ENCODE assay signal across 1 cellular context in the genomic region with DNA sequence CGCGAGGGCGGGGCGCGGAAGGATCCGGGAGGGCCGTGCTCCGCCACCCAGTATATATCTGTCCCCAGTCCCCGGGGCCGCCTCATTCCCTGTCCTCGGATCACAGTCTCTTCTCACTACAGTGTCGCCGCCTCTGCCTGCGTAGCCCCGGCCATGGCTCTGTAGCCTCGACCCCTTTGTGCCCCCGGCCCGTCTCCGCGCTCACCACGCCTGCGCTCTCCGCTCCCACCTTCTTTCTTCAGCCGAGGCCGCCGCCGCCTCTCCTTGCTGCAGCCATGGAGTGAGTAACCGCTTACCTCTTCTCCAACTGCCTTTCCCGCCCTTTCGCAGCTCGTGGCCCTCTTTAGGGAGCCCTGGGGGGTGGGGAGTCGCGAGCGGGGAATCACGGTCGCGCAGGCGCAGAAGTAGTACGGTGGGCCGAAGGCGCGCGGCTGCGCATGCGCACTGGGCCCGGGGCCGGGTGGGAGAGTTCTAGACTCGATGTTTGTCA.
TF ChIP-seq lines count a peak whose summit lies in the region.

TSS of gene ATF5 (plus strand) at position 85 of the 490 bp plus-strand sequence. CDS start 1,646 bp downstream, outside the sequence.
TSS of gene NUP62 (minus strand) at position 384 of the 490 bp plus-strand sequence. CDS start 19,697 bp downstream, outside the sequence.

TF ChIP-seq in HepG2, 621 proteins besides CTCF, POLR2A, EP300 and RAD21 (continues in another document):
- no peak for TF ChIP-seq FOXP1 (IDR thresholded peaks at IDR 0.05)
- no peak; the same call in 1 of the 2 replicates for TF ChIP-seq FOXP1 (CRISPR knock-in tag; IDR thresholded peaks at IDR 0.05)
- peak; percentile 80; the same call in 1 of the 2 replicates for TF ChIP-seq NAIF1 (CRISPR knock-in tag; IDR thresholded peaks at IDR 0.05; ENCODE audit: borderline replicate concordance)
- TF ChIP-seq ZNF33B (CRISPR knock-in tag; IDR thresholded peaks at IDR 0.05), result peak; percentile 84; the same call in 1 of the 2 replicates
- TF ChIP-seq ARID5B (CRISPR knock-in tag; IDR thresholded peaks at IDR 0.05), result no peak
- TF ChIP-seq, protein P1, sequence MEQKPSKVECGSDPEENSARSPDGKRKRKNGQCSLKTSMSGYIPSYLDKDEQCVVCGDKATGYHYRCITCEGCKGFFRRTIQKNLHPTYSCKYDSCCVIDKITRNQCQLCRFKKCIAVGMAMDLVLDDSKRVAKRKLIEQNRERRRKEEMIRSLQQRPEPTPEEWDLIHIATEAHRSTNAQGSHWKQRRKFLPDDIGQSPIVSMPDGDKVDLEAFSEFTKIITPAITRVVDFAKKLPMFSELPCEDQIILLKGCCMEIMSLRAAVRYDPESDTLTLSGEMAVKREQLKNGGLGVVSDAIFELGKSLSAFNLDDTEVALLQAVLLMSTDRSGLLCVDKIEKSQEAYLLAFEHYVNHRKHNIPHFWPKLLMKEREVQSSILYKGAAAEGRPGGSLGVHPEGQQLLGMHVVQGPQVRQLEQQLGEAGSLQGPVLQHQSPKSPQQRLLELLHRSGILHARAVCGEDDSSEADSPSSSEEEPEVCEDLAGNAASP (CRISPR knock-in tag; IDR thresholded peaks at IDR 0.05; ENCODE audit: borderline replicate concordance), result peak; percentile 54; the same call in 1 of the 2 replicates
- TF ChIP-seq RBM39 (IDR thresholded peaks at IDR 0.05; ENCODE audit: low read depth, low read length, poor library complexity, severe bottlenecking), result peak; percentile 96
- no peak for TF ChIP-seq ZNF282 (IDR thresholded peaks at IDR 0.05; ENCODE audit: partially characterized antibody)
- peak; percentile 51 for TF ChIP-seq ZNF263 (CRISPR knock-in tag; IDR thresholded peaks at IDR 0.05)
- TF ChIP-seq, protein P2, sequence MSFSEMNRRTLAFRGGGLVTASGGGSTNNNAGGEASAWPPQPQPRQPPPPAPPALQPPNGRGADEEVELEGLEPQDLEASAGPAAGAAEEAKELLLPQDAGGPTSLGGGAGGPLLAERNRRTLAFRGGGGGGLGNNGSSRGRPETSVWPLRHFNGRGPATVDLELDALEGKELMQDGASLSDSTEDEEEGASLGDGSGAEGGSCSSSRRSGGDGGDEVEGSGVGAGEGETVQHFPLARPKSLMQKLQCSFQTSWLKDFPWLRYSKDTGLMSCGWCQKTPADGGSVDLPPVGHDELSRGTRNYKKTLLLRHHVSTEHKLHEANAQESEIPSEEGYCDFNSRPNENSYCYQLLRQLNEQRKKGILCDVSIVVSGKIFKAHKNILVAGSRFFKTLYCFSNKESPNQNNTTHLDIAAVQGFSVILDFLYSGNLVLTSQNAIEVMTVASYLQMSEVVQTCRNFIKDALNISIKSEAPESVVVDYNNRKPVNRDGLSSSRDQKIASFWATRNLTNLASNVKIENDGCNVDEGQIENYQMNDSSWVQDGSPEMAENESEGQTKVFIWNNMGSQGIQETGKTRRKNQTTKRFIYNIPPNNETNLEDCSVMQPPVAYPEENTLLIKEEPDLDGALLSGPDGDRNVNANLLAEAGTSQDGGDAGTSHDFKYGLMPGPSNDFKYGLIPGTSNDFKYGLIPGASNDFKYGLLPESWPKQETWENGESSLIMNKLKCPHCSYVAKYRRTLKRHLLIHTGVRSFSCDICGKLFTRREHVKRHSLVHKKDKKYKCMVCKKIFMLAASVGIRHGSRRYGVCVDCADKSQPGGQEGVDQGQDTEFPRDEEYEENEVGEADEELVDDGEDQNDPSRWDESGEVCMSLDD (CRISPR knock-in tag; IDR thresholded peaks at IDR 0.05; ENCODE audit: borderline replicate concordance), result no peak
- TF ChIP-seq, protein P3, sequence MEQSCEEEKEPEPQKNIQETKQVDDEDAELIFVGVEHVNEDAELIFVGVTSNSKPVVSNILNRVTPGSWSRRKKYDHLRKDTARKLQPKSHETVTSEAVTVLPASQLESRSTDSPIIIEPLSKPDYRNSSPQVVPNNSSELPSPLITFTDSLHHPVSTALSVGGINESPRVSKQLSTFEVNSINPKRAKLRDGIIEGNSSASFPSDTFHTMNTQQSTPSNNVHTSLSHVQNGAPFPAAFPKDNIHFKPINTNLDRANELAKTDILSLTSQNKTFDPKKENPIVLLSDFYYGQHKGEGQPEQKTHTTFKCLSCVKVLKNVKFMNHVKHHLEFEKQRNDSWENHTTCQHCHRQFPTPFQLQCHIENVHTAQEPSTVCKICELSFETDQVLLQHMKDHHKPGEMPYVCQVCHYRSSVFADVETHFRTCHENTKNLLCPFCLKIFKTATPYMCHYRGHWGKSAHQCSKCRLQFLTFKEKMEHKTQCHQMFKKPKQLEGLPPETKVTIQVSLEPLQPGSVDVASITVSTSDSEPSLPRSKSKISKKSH (CRISPR knock-in tag; IDR thresholded peaks at IDR 0.05; ENCODE audit: borderline replicate concordance), result peak; percentile 16; the same call in 1 of the 2 replicates
- TF ChIP-seq, protein P4, sequence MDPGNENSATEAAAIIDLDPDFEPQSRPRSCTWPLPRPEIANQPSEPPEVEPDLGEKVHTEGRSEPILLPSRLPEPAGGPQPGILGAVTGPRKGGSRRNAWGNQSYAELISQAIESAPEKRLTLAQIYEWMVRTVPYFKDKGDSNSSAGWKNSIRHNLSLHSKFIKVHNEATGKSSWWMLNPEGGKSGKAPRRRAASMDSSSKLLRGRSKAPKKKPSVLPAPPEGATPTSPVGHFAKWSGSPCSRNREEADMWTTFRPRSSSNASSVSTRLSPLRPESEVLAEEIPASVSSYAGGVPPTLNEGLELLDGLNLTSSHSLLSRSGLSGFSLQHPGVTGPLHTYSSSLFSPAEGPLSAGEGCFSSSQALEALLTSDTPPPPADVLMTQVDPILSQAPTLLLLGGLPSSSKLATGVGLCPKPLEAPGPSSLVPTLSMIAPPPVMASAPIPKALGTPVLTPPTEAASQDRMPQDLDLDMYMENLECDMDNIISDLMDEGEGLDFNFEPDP (CRISPR knock-in tag; conservative IDR thresholded peaks at IDR 0.05), result no peak
- TF ChIP-seq NRL (CRISPR knock-in tag; IDR thresholded peaks at IDR 0.05; ENCODE audit: borderline replicate concordance), result peak; percentile 77; the same call in 1 of the 2 replicates
- TF ChIP-seq TOE1 (CRISPR knock-in tag; IDR thresholded peaks at IDR 0.05), result no peak
- TF ChIP-seq, protein P5, sequence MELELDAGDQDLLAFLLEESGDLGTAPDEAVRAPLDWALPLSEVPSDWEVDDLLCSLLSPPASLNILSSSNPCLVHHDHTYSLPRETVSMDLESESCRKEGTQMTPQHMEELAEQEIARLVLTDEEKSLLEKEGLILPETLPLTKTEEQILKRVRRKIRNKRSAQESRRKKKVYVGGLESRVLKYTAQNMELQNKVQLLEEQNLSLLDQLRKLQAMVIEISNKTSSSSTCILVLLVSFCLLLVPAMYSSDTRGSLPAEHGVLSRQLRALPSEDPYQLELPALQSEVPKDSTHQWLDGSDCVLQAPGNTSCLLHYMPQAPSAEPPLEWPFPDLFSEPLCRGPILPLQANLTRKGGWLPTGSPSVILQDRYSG (CRISPR knock-in tag; IDR thresholded peaks at IDR 0.05), result peak; percentile 92
- peak; percentile 74; the same call in 1 of the 2 replicates for TF ChIP-seq ZNF343 (CRISPR knock-in tag; IDR thresholded peaks at IDR 0.05)
- TF ChIP-seq CCAR2 (optimal IDR thresholded peaks at IDR 0.05; ENCODE audit: low read depth, low read length), result no peak
- no peak for TF ChIP-seq ZHX1 (CRISPR knock-in tag; IDR thresholded peaks at IDR 0.05; ENCODE audit: low read depth)
- TF ChIP-seq ZHX2 (IDR thresholded peaks at IDR 0.05; ENCODE audit: low read depth), result no peak
- TF ChIP-seq ZHX2 (CRISPR knock-in tag; IDR thresholded peaks at IDR 0.05; ENCODE audit: borderline replicate concordance), result peak; percentile 89
- peak; percentile 94 for TF ChIP-seq SPEN (CRISPR knock-in tag; IDR thresholded peaks at IDR 0.05; ENCODE audit: low read depth)
- no peak; the same call in 1 of the 2 replicates for TF ChIP-seq ZBTB34 (CRISPR knock-in tag; IDR thresholded peaks at IDR 0.05)
- TF ChIP-seq ZNF749 (CRISPR knock-in tag; IDR thresholded peaks at IDR 0.05; ENCODE audit: borderline replicate concordance), result peak; percentile 62
- TF ChIP-seq TOPORS (CRISPR knock-in tag; IDR thresholded peaks at IDR 0.05), result peak; percentile 94
- TF ChIP-seq KAT8 (CRISPR knock-in tag; IDR thresholded peaks at IDR 0.05), result peak; percentile 89
